ENCODE assay signal across 12 cellular contexts in genomic region chr3:47850803-47851417, GRCh38. TPM values are rescaled to one million over a fixed set of nuclear protein-coding genes. Genes with fewer than 3 reads are reported as not detected.
A peak's percentile ranks its signal among the peaks of the same experiment; 100 is the strongest.
DNase-seq lines count a peak whose midpoint lies in the region; ATAC-seq and TF ChIP-seq lines count a peak whose summit lies in the region.
"Had no signal": no experiment of that assay in that cellular context is flagged by ENCODE, and none has a peak within 500 bp of the region (broad histone marks: within the 10 kb centered on the region; RNA-seq: fewer than 3 reads in every experiment).

No MANE protein-coding gene starts in this region.

- H3K79me2 ChIP-seq in GM23248 (ENCODE audit: insufficient read depth) = no peaks in the 10 kb centered on the region

- no peaks in the 10 kb centered on the region for H3K27me3 Mint-ChIP-seq in activated naive CD4-positive, alpha-beta T cell treated with anti-CD3 and anti-CD28 coated beads for 36 hours (ENCODE audit: low read depth)
- no peaks in the 10 kb centered on the region for H3K27me3 Mint-ChIP-seq in central memory CD8-positive, alpha-beta T cell
- no peaks in the 10 kb centered on the region for H3K27me3 Mint-ChIP-seq in osteocyte (ENCODE audit: unreplicated experiment)
- H3K27me3 Mint-ChIP-seq: type B pancreatic cell had no signal

- in situ Hi-C loops in KBM-7 (cut with MboI; ENCODE audit: low pct_unique_long_range_greater_than_20kb, low sequenced_read_pairs) (no loop called here), GM23248 (cut with MboI) (no loop called here)

- H3K36me3 Mint-ChIP-seq in activated naive CD4-positive, alpha-beta T cell treated with anti-CD3 and anti-CD28 coated beads for 36 hours (ENCODE audit: low read depth) = peaks cover 14% of the 10 kb centered on the region
- H3K36me3 Mint-ChIP-seq in central memory CD8-positive, alpha-beta T cell (ENCODE audit: insufficient read depth) = peaks cover 22% of the 10 kb centered on the region
- H3K36me3 Mint-ChIP-seq in osteocyte (ENCODE audit: unreplicated experiment) = peaks cover 41% of the 10 kb centered on the region

- H3K36me3 ChIP-seq in GM23248 (ENCODE audit: low read depth) = peaks cover 18% of the 10 kb centered on the region; the same call in 1 of the 2 replicates

- H3K27ac ChIP-seq in GM23248 = no peak overlapping the region
- H3K27ac ChIP-seq: adrenal gland had no signal

- peak overlapping the region; percentile 44 for H3K27ac Mint-ChIP-seq in activated naive CD4-positive, alpha-beta T cell treated with anti-CD3 and anti-CD28 coated beads for 36 hours
- H3K27ac Mint-ChIP-seq in central memory CD8-positive, alpha-beta T cell (ENCODE audit: low read depth) = peak overlapping the region; percentile 80
- peak overlapping the region; percentile 58 for H3K27ac Mint-ChIP-seq in osteocyte (ENCODE audit: unreplicated experiment)

- no peaks in the 10 kb centered on the region for H3K9me3 Mint-ChIP-seq in activated naive CD4-positive, alpha-beta T cell treated with anti-CD3 and anti-CD28 coated beads for 36 hours
- H3K9me3 Mint-ChIP-seq in central memory CD8-positive, alpha-beta T cell = no peaks in the 10 kb centered on the region
- H3K9me3 Mint-ChIP-seq in osteocyte (ENCODE audit: unreplicated experiment) = no peaks in the 10 kb centered on the region
- H3K9me3 Mint-ChIP-seq: type B pancreatic cell had no signal

- intact Hi-C loops in activated naive CD4-positive, alpha-beta T cell treated with anti-CD3 and anti-CD28 coated beads for 36 hours (cut with micrococcal nuclease) = no loop called here

- no peak overlapping the region for H3K9ac ChIP-seq in GM23248

- CTCF ChIA-PET in activated naive CD4-positive, alpha-beta T cell treated with anti-CD3 and anti-CD28 coated beads for 36 hours (lab: Charles Lee) = interaction anchor here (1.0 to 1.4 kb wide), 2 partner anchors 10 to 27 kb away, joined by 3 read pairs; no protein-coding TSS in a partner anchor

- H2AFZ ChIP-seq in GM23248 = no peak overlapping the region

- WGBS in GM23248 (ENCODE audit: low coverage in 1 of 2, low lambda C conversion rate in 2 of 2, missing lambda C conversion rate in 2 of 2), 2 experiments = 74 to 76% methylated on average over 8 of the region's 8 CpGs

- H3K4me1 Mint-ChIP-seq in activated naive CD4-positive, alpha-beta T cell treated with anti-CD3 and anti-CD28 coated beads for 36 hours (ENCODE audit: low read depth) = no peaks in the 10 kb centered on the region
- H3K4me1 Mint-ChIP-seq in central memory CD8-positive, alpha-beta T cell = no peaks in the 10 kb centered on the region
- no peaks in the 10 kb centered on the region for H3K4me1 Mint-ChIP-seq in osteocyte (ENCODE audit: unreplicated experiment)

- H3K4me1 ChIP-seq in GM23248 (ENCODE audit: insufficient read depth) = no peaks in the 10 kb centered on the region

- H3K4me3 ChIP-seq in GM23248 = no peak overlapping the region
- H3K4me3 ChIP-seq: adrenal gland had no signal

- H3K9me2 ChIP-seq in GM23248 (ENCODE audit: insufficient read depth) = no peaks in the 10 kb centered on the region

- TF ChIP-seq CTCF in osteocyte (IDR thresholded peaks at IDR 0.05) = no peak

- no peak overlapping the region for H3K4me3 Mint-ChIP-seq in activated naive CD4-positive, alpha-beta T cell treated with anti-CD3 and anti-CD28 coated beads for 36 hours
- H3K4me3 Mint-ChIP-seq in central memory CD8-positive, alpha-beta T cell = no peak overlapping the region
- no peak overlapping the region for H3K4me3 Mint-ChIP-seq in osteocyte (ENCODE audit: unreplicated experiment)

- no peaks in the 10 kb centered on the region for H4K20me1 ChIP-seq in GM23248 (ENCODE audit: insufficient read depth)

- H3K27me3 ChIP-seq in GM23248 (replicated peaks; ENCODE audit: insufficient read depth) = no peaks in the 10 kb centered on the region
- H3K27me3 ChIP-seq: adrenal gland had no signal

- no peak for DNase-seq in activated naive CD4-positive, alpha-beta T cell treated with anti-CD3 and anti-CD28 coated beads for 36 hours
- DNase-seq in activated naive CD4-positive, alpha-beta T cell (lab: John Stamatoyannopoulos, UW) = no peak
- DNase-seq in KBM-7 = peak; percentile 14
- no peak for DNase-seq in central memory CD8-positive, alpha-beta T cell (ENCODE audit: low spot score in 2 of 2)
- DNase-seq in osteocyte (ENCODE audit: extremely low spot score, unreplicated experiment) = no peak
- DNase-seq in RPMI8226 = no peak
- DNase-seq in GM23248 = no peak
- no peak for DNase-seq in HT-29 (ENCODE audit: low spot score)
- DNase-seq: adrenal gland, NCI-H1694 treated with DMSO at 0.1 percent for 48 hours, NCI-H524 treated with DMSO at 0.1 percent for 48 hours had no signal

- H3F3A ChIP-seq in GM23248 (ENCODE audit: insufficient read depth) = peaks cover 26% of the 10 kb centered on the region

- no peak for ATAC-seq in central memory CD8-positive, alpha-beta T cell (replicated peaks; ENCODE audit: extremely low read depth, poor library complexity, severe bottlenecking)

- H3K4me2 ChIP-seq in GM23248 (ENCODE audit: unreplicated experiment) = no peak overlapping the region

- no peaks in the 10 kb centered on the region for H3K9me3 ChIP-seq in GM23248 (ENCODE audit: low read depth)
- H3K9me3 ChIP-seq: adrenal gland had no signal

RNA-seq across cellular contexts. Expression of gene DHX30, which starts 48.0 kb away (rescaled TPM):
- total RNA-seq in activated naive CD4-positive, alpha-beta T cell treated with anti-CD3 and anti-CD28 coated beads for 36 hours = 10 to 100 TPM; 65.6 to 69.9 TPM
- total RNA-seq in osteocyte = 78.9 and 83.5 TPM in 2 replicates
- 65.8 and 70.3 TPM in 2 replicates for total RNA-seq in GM23248 (2014; rRNA removed; shearing (Covaris generic))
- 42.9 and 44.1 TPM in 2 replicates for polyA plus RNA-seq in GM23248 (2016; fragmentation: Nextera tagmentation; extraction: Ambion mirVana)
- 86.5 and 89.3 TPM in 2 replicates for total RNA-seq in HT-29 (2014; rRNA removed; shearing (Covaris generic))
